In genomic region chr13:79806821-79807220, GRCh38 we compare ENCODE assay signal across 24 cellular contexts.
"Had no signal": no experiment of that assay in that cellular context is flagged by ENCODE, and none has a peak within 500 bp of the region (broad histone marks: within the 10 kb centered on the region; RNA-seq: fewer than 3 reads in every experiment).

No MANE protein-coding gene starts in this region.

- H3K36me3 Mint-ChIP-seq: activated naive CD4-positive, alpha-beta T cell treated with anti-CD3 and anti-CD28 coated beads, Interleukin-2, amount 50 U/mL, for 24 hours; memory B cell; naive thymus-derived CD8-positive, alpha-beta T cell had no signal

- ATAC-seq: activated CD8-positive, alpha-beta T cell treated with anti-CD3 and anti-CD28 coated beads for 36 hours; activated naive CD8-positive, alpha-beta T cell treated with anti-CD3 and anti-CD28 coated beads, Interleukin-2, amount 50 U/mL, for 24 hours; heart left ventricle; naive thymus-derived CD8-positive, alpha-beta T cell; stimulated activated naive CD8-positive, alpha-beta T cell treated with anti-CD3 and anti-CD28 coated beads, Interleukin-15, Interleukin-2, amounts not matched to agents 100 U/mL and 50 U/mL, for 24 hours had no signal

- FAIRE-seq: bronchial epithelial cell, urothelium cell line had no signal

- H3K27ac Mint-ChIP-seq: activated B cell treated with CpG ODN at 0.5 μM for 24 hours; activated CD8-positive, alpha-beta T cell treated with anti-CD3 and anti-CD28 coated beads for 36 hours; activated naive CD4-positive, alpha-beta T cell treated with anti-CD3 and anti-CD28 coated beads, Interleukin-2, amount 50 U/mL, for 24 hours; activated naive CD8-positive, alpha-beta T cell treated with anti-CD3 and anti-CD28 coated beads, Interleukin-2, amount 50 U/mL, for 24 hours; activated T-helper 2 cell treated with anti-CD3 and anti-CD28 coated beads, Interferon-gamma antibody, Interleukin-2, Interleukin-4, amounts not matched to agents 10 μg/mL and 5 μg/mL and 100 μg/mL, durations not matched to agents 14 hours and 24 hours and 36 hours; memory B cell; naive thymus-derived CD8-positive, alpha-beta T cell; T-helper 2 cell treated with Interferon-gamma antibody and Interleukin-4, amounts not matched to agents 5 μg/mL and 100 μg/mL, for 36 hours had no signal

- H3K4me1 Mint-ChIP-seq: activated naive CD4-positive, alpha-beta T cell treated with anti-CD3 and anti-CD28 coated beads, Interleukin-2, amount 50 U/mL, for 24 hours; central memory CD8-positive, alpha-beta T cell had no signal

- H3K4me3 Mint-ChIP-seq: activated B cell treated with CpG ODN at 0.5 μM for 24 hours; activated CD8-positive, alpha-beta T cell treated with anti-CD3 and anti-CD28 coated beads for 36 hours; activated naive CD4-positive, alpha-beta T cell treated with anti-CD3 and anti-CD28 coated beads, Interleukin-2, amount 50 U/mL, for 24 hours; activated naive CD8-positive, alpha-beta T cell treated with anti-CD3 and anti-CD28 coated beads, Interleukin-2, amount 50 U/mL, for 24 hours; central memory CD8-positive, alpha-beta T cell; memory B cell; naive thymus-derived CD8-positive, alpha-beta T cell; T-helper 2 cell treated with Interferon-gamma antibody and Interleukin-4, amounts not matched to agents 5 μg/mL and 100 μg/mL, for 36 hours had no signal

- DNase-seq: activated B cell treated with CpG ODN at 0.5 μM for 24 hours; activated CD4-positive, alpha-beta T cell treated with anti-CD3 and anti-CD28 coated beads, Interleukin-2, amount 50 U/mL, for 1 hour; activated CD8-positive, alpha-beta T cell treated with anti-CD3 and anti-CD28 coated beads for 36 hours; activated naive CD8-positive, alpha-beta T cell treated with anti-CD3 and anti-CD28 coated beads, Interleukin-2, amount 50 U/mL, for 24 hours; activated T-cell treated with anti-CD3 and anti-CD28 coated beads, Interleukin-2, amount 50 U/mL, for 48 hours; amygdala; colonic mucosa; dorsolateral prefrontal cortex; effector memory CD4-positive, alpha-beta T cell; erythroblast; heart left ventricle; naive thymus-derived CD8-positive, alpha-beta T cell; right lobe of liver; stimulated activated CD4-positive, alpha-beta T cell treated with anti-CD3 and anti-CD28 coated beads, Interleukin-2, amount 100 ng/mL, for 48 hours; stimulated activated naive CD8-positive, alpha-beta T cell treated with anti-CD3 and anti-CD28 coated beads, Interleukin-15, Interleukin-2, amounts not matched to agents 100 U/mL and 50 U/mL, for 24 hours; testis; transverse colon had no signal

- H3K9me3 Mint-ChIP-seq: activated B cell treated with CpG ODN at 0.5 μM for 24 hours; activated CD8-positive, alpha-beta T cell treated with anti-CD3 and anti-CD28 coated beads for 36 hours; activated naive CD4-positive, alpha-beta T cell treated with anti-CD3 and anti-CD28 coated beads, Interleukin-2, amount 50 U/mL, for 24 hours; activated naive CD8-positive, alpha-beta T cell treated with anti-CD3 and anti-CD28 coated beads, Interleukin-2, amount 50 U/mL, for 24 hours; activated T-helper 2 cell treated with anti-CD3 and anti-CD28 coated beads, Interferon-gamma antibody, Interleukin-2, Interleukin-4, amounts not matched to agents 10 μg/mL and 5 μg/mL and 100 μg/mL, durations not matched to agents 14 hours and 24 hours and 36 hours; central memory CD8-positive, alpha-beta T cell; T-helper 2 cell treated with Interferon-gamma antibody and Interleukin-4, amounts not matched to agents 5 μg/mL and 100 μg/mL, for 36 hours had no signal

- H3K27me3 Mint-ChIP-seq: activated B cell treated with CpG ODN at 0.5 μM for 24 hours; activated CD8-positive, alpha-beta T cell treated with anti-CD3 and anti-CD28 coated beads for 36 hours; activated naive CD4-positive, alpha-beta T cell treated with anti-CD3 and anti-CD28 coated beads, Interleukin-2, amount 50 U/mL, for 24 hours; activated naive CD8-positive, alpha-beta T cell treated with anti-CD3 and anti-CD28 coated beads, Interleukin-2, amount 50 U/mL, for 24 hours; central memory CD8-positive, alpha-beta T cell had no signal
